8 cellular contexts compared by ENCODE assay signal in the genomic region with DNA sequence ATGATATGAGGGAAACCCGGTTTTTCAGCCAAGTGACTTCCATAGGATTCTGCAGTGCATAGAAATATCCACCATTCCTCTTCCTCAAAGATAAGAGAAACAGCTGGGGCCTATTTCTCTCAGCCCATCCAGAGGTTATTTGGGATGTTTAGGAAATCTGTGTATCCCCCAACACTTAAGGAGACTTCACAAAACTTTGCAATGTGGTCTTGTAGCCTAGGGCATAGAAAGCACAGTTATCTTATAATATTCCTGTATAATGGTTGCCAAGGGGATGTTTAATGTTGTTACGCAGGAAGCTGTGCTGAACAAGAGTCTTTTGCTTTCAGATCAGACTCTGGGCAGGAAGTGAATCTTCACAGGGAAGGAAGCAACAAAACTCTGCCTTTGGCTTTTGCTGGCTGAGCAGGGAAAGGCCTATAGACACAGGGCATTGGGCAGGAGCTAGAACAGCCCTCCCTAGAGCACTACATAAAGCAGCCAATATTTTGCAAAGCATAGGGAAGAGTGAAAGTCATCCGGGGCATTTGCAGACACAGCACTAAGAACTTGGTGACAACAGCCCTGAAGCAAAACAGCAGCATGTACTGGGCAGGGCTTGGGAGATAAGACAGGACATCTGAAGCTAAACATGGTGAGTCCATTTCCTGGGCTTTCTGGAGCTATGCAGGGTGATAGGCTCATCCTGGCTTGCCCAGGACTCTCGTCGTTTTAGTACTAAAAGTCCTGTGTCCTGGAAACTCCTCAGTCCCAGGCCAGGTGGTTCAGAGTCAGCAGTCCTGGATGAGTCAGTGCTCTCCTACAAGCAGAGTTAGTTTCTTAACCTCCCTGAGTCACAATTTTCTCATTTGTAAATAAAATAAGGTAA. TPM values are rescaled to one million over a fixed set of nuclear protein-coding genes. Genes with fewer than 3 reads are reported as not detected.
DNase-seq lines count a peak whose midpoint lies in the region; ATAC-seq and TF ChIP-seq lines count a peak whose summit lies in the region.

No MANE protein-coding gene starts in this region.

- no peak for TF ChIP-seq CTCF in GM10248 (IDR thresholded peaks at IDR 0.05; ENCODE audit: control extremely low read depth, extremely low read depth, low read depth, missing control alignments)

- H3K9me3 Mint-ChIP-seq in effector memory CD8-positive, alpha-beta T cell: no peaks in the 10 kb centered on the region

- peaks cover 7% of the 10 kb centered on the region for H3K36me3 Mint-ChIP-seq in effector memory CD8-positive, alpha-beta T cell (ENCODE audit: insufficient read depth)

- DNase-seq in stimulated activated CD4-positive, alpha-beta T cell treated with anti-CD3 and anti-CD28 coated beads, Interleukin-1b, Interleukin-23, amount 100 ng/mL, for 48 hours: peak; percentile 26
- no peak for DNase-seq in stimulated activated CD4-positive, alpha-beta T cell treated with anti-CD3 and anti-CD28 coated beads, Interleukin-12 subunit alpha, Interleukin-12 subunit beta, amount 100 ng/mL, for 4 hours
- peak; percentile 47 for DNase-seq in SW480 (ENCODE audit: low spot score)
- DNase-seq in effector memory CD8-positive, alpha-beta T cell: peak in 1 of 3 experiments; percentile 24
- DNase-seq in myocyte (ENCODE audit: low read depth): peak; percentile 57
- DNase-seq in posterior vena cava (ENCODE audit: low spot score): no peak
- no peak for DNase-seq in GM10248 (ENCODE audit: extremely low spot score)
- DNase-seq in NCI-H2227 (lab: John Stamatoyannopoulos, UW; ENCODE audit: unreplicated experiment): no peak

- ATAC-seq in effector memory CD8-positive, alpha-beta T cell (replicated peaks): peak; percentile 51

- H3K27ac Mint-ChIP-seq in effector memory CD8-positive, alpha-beta T cell: peak overlapping the region; percentile 70 to 93

- POLR2A ChIA-PET in GM10248 (lab: Yijun Ruan, JAX): interaction anchor here (0.8 kb wide), 1 partner anchor 332 kb away, joined by 5 read pairs; no protein-coding TSS in a partner anchor

- peak overlapping the region; percentile 77 to 87 for H3K4me3 Mint-ChIP-seq in effector memory CD8-positive, alpha-beta T cell

- intact Hi-C loops in posterior vena cava (cut with DNase I): loop anchor here in 1 of 2 donors (5.0 kb wide), 2 partner anchors 74 to 199 kb away; no protein-coding TSS in a partner anchor

- peaks cover 8 to 29% of the 10 kb centered on the region in 2 donors for H3K27me3 Mint-ChIP-seq in effector memory CD8-positive, alpha-beta T cell

- H3K4me1 Mint-ChIP-seq in effector memory CD8-positive, alpha-beta T cell (ENCODE audit: low read depth in 2 of 2): peaks cover 16 to 20% of the 10 kb centered on the region in 2 donors

- CTCF ChIA-PET in GM10248 (lab: Yijun Ruan, JAX): interaction anchor here (0.7 to 5.2 kb wide), 9 partner anchors 12 to 459 kb away, joined by 3 to 45 read pairs (median 4); no protein-coding TSS in a partner anchor

RNA-seq across cellular contexts. Expression of a gene that starts 18.7 kb away (rescaled TPM):
- total RNA-seq in myocyte: 15.3 and 19.1 TPM in 2 replicates
- 8.9 TPM for polyA plus RNA-seq in myocyte (2012)
- under 1 TPM; 0.42 to 0.48 TPM for total RNA-seq in posterior vena cava

RNA-seq across cellular contexts. Expression of a gene that starts 41.9 kb away (rescaled TPM):
- total RNA-seq in myocyte: not detected in 2 replicates
- polyA plus RNA-seq in myocyte (2012): not detected
- total RNA-seq in posterior vena cava: 10 to 100 TPM; 43.1 to 50.2 TPM

Comparison
In these comparisons a context has a peak if more than half of its experiments do, and no peak if none do; other contexts are left out.
1. DNase-seq: peak in stimulated activated CD4-positive, alpha-beta T cell treated with anti-CD3 and anti-CD28 coated beads, Interleukin-1b, Interleukin-23, amount 100 ng/mL, for 48 hours (single experiment), SW480 (single experiment) and myocyte (single experiment); none in stimulated activated CD4-positive, alpha-beta T cell treated with anti-CD3 and anti-CD28 coated beads, Interleukin-12 subunit alpha, Interleukin-12 subunit beta, amount 100 ng/mL, for 4 hours (single experiment), posterior vena cava (single experiment), GM10248 (single experiment) and NCI-H2227 (single experiment).
2. RNA of a gene that starts 18.7 kb away (total RNA-seq): 15.3 to 19.1 TPM in myocyte; 0.42 to 0.48 TPM in posterior vena cava; every median in the first group is over 10 times any median in the second.
3. RNA of a gene that starts 41.9 kb away (total RNA-seq): 43.1 to 50.2 TPM in posterior vena cava; not detected in myocyte; every median in the first group is over 10 times any median in the second.